ENCODE assay signal across 22 cellular contexts in genomic region chr20:38146628-38147027, GRCh38. TPM values are rescaled to one million over a fixed set of nuclear protein-coding genes. Genes with fewer than 3 reads are reported as not detected.
A peak's percentile ranks its signal among the peaks of the same experiment; 100 is the strongest.
DNase-seq lines count a peak whose midpoint lies in the region; ATAC-seq, FAIRE-seq and TF ChIP-seq lines count a peak whose summit lies in the region.
"Had no signal": no experiment of that assay in that cellular context is flagged by ENCODE, and none has a peak within 500 bp of the region (broad histone marks: within the 10 kb centered on the region; RNA-seq: fewer than 3 reads in every experiment).

No MANE protein-coding gene starts in this region.

- TF ChIP-seq CTCF in PC-9 (conservative IDR thresholded peaks at IDR 0.05) (no peak), kidney (IDR thresholded peaks at IDR 0.05; ENCODE audit: borderline replicate concordance, extremely low read depth, insufficient read depth) (no peak), tibial artery (IDR thresholded peaks at IDR 0.05) (no peak)

- H3K9me3 ChIP-seq in PC-9 (ENCODE audit: insufficient read depth, low read depth) (no peaks in the 10 kb centered on the region), kidney (ENCODE audit: control insufficient read depth in 1 of 2, low read length in 2 of 2) (no peaks in the 10 kb centered on the region), tibial artery (no peaks in the 10 kb centered on the region)
- H3K9me3 ChIP-seq: Peyer's patch had no signal

- intact Hi-C loops in PC-9 (cut with micrococcal nuclease; ENCODE audit: unreplicated experiment) (no loop called here), kidney (cut with DNase I) (no loop called here), tibial artery (cut with DNase I; ENCODE audit: low total_unique reads) (no loop called here)

- DNase-seq in NCI-H1417 (lab: John Stamatoyannopoulos, UW) (peak in 2 of 3 experiments; percentile 24 to 51), NCI-H1417 treated with DMSO at 0.1 percent for 48 hours (lab: John Stamatoyannopoulos, UW) (no peak), PC-9 (no peak), kidney (peak; percentile 75), tibial artery (no peak), NCI-H2107 treated with DMSO at 0.1 percent for 48 hours (lab: John Stamatoyannopoulos, UW; ENCODE audit: unreplicated experiment) (no peak), cerebellar nuclear complex (lab: John Stamatoyannopoulos, UW) (no peak)
- DNase-seq: ACHN; C1 segment of cervical spinal cord; Calu3; CD8-positive, alpha-beta T cell; DMS153; GOT3; NCI-H1436; NCI-H187 treated with DMSO at 0.1 percent for 48 hours; NCI-H226; Peyer's patch had no signal

- peak overlapping the region; percentile 97 for H3K27ac ChIP-seq in PC-9
- no peak overlapping the region for H3K27ac ChIP-seq in kidney (ENCODE audit: low read depth in 2 of 2, low read length in 2 of 2)
- peak overlapping the region; percentile 53 to 84 for H3K27ac ChIP-seq in tibial artery
- H3K27ac ChIP-seq: 22Rv1, HL-60, Peyer's patch had no signal

- H4K20me1 ChIP-seq in PC-9 (ENCODE audit: insufficient read depth) = no peaks in the 10 kb centered on the region

- POLR2A ChIA-PET in PC-9 (lab: Charles Lee; ENCODE audit: unreplicated experiment) = no interaction called here

- H3F3A ChIP-seq in PC-9 (ENCODE audit: insufficient read depth, low read depth) = peaks cover 92% of the 10 kb centered on the region

- no peaks in the 10 kb centered on the region for H3K9me2 ChIP-seq in PC-9 (ENCODE audit: insufficient read depth)

- H3K4me2 ChIP-seq in PC-9 = no peak overlapping the region

- H3K27me3 ChIP-seq in PC-9 (ENCODE audit: insufficient read depth, low read depth) = no peaks in the 10 kb centered on the region
- no peaks in the 10 kb centered on the region for H3K27me3 ChIP-seq in tibial artery
- H3K27me3 ChIP-seq: Peyer's patch had no signal

- H3K4me1 ChIP-seq in PC-9 (replicated peaks; ENCODE audit: insufficient read depth) = peaks cover 67% of the 10 kb centered on the region
- peaks cover 35 to 40% of the 10 kb centered on the region in 2 donors for H3K4me1 ChIP-seq in kidney (ENCODE audit: control insufficient read depth in 1 of 2, insufficient read depth in 1 of 2, low read depth in 1 of 2, low read length in 2 of 2)
- H3K4me1 ChIP-seq in tibial artery = peaks cover 10 to 58% (median 46%) of the 10 kb centered on the region in 4 donors

- no peak overlapping the region for H2AFZ ChIP-seq in PC-9

- peaks cover 25% of the 10 kb centered on the region for H3K79me2 ChIP-seq in PC-9 (ENCODE audit: low read depth)

- CTCF ChIA-PET in PC-9 (lab: Charles Lee) = no interaction called here

- H3K36me3 ChIP-seq in PC-9 (ENCODE audit: low read depth) (peaks cover 80% of the 10 kb centered on the region), kidney (ENCODE audit: control insufficient read depth in 1 of 2, insufficient read depth in 2 of 2, low read length in 2 of 2) (peaks cover 2 to 7% of the 10 kb centered on the region in 2 donors), tibial artery (peaks cover 67 to 76% (median 69%) of the 10 kb centered on the region in 3 donors)

- no TSS peak for BruUV-seq in PC-9 (replicated peaks; lab: Mats Ljungman, UMichigan)

- no peak for FAIRE-seq in kidney (lab: Jason Lieb, UNC)
- FAIRE-seq: GM12891 had no signal

- ATAC-seq in GM18909 (IDR thresholded peaks at IDR 0.05; ENCODE audit: poor library complexity, unreplicated experiment) = no peak
- ATAC-seq: CD8-positive, alpha-beta T cell; HCT116 had no signal

- H3K4me3 ChIP-seq in PC-9 = no peak overlapping the region
- no peak overlapping the region for H3K4me3 ChIP-seq in kidney (ENCODE audit: low read length in 2 of 2)
- H3K4me3 ChIP-seq in tibial artery = no peak overlapping the region
- H3K4me3 ChIP-seq: Peyer's patch had no signal

- H3K9ac ChIP-seq in kidney (ENCODE audit: low read length in 2 of 2) = no peak overlapping the region

RNA-seq across cellular contexts. Expression of gene TGM2, which starts 18.4 kb away (rescaled TPM):
- total RNA-seq in PC-9 (2021) (286 and 333 TPM in 2 replicates), kidney (611 TPM)
- 44.6 TPM for polyA plus RNA-seq in kidney (ENCODE audit: insufficient read depth, low read depth, low replicate concordance)
- total RNA-seq: CD8-positive, alpha-beta T cell had no signal

Comparison
In these comparisons a context has a peak if more than half of its experiments do, and no peak if none do; other contexts are left out.
1. DNase-seq: peak in NCI-H1417 (2 of 3) and kidney (single experiment); none in NCI-H1417 treated with DMSO at 0.1 percent for 48 hours (single experiment), PC-9 (0 of 2), tibial artery (0 of 2), NCI-H2107 treated with DMSO at 0.1 percent for 48 hours (single experiment) and cerebellar nuclear complex (0 of 2).
2. H3K27ac ChIP-seq: peak in PC-9 (single experiment) and tibial artery (2 of 2); none in kidney (0 of 2).